8 cellular contexts compared by ENCODE assay signal in genomic region chr11:67372993-67373915, GRCh38. TPM values are rescaled to one million over a fixed set of nuclear protein-coding genes. Genes with fewer than 3 reads are reported as not detected.
DNase-seq lines count a peak whose midpoint lies in the region; ATAC-seq and TF ChIP-seq lines count a peak whose summit lies in the region.

Gene CLCF1 (minus strand): TSS chr11:67373598. CDS start chr11:67373539, 59 bp downstream.

- DNase-seq in CD1c-positive myeloid dendritic cell (ENCODE audit: extremely low spot score) = peak; percentile 70
- DNase-seq in SW 1271 (lab: John Stamatoyannopoulos, UW) = peak; percentile 58 to 77
- peak; percentile 45 for DNase-seq in amniotic stem cell (lab: John Stamatoyannopoulos, UW)
- DNase-seq in hepatocyte (ENCODE audit: low spot score) = peak; percentile 89
- peak; percentile 71 for DNase-seq in skeletal muscle cell (ENCODE audit: low read depth)
- no peak for DNase-seq in NCI-H2196 treated with DMSO at 0.1 percent for 48 hours (lab: John Stamatoyannopoulos, UW; ENCODE audit: unreplicated experiment)

- peak within 1 kb of the TSS; percentile 91 for H3K4me2 ChIP-seq in hepatocyte

- H3K36me3 ChIP-seq in hepatocyte (replicated peaks; ENCODE audit: insufficient read depth, low read depth) = no peaks in the 10 kb centered on the region

- H3K4me3 ChIP-seq in hepatocyte = peak within 1 kb of the TSS; percentile 97
- H3K4me3 ChIP-seq in skeletal muscle cell (ENCODE audit: low read depth, low read length) = peak within 1 kb of the TSS; percentile 67

- ATAC-seq in HG02642 (IDR thresholded peaks at IDR 0.05; ENCODE audit: poor library complexity, unreplicated experiment) = peak; percentile 29
- no peak for ATAC-seq in GM19455 (IDR thresholded peaks at IDR 0.05; ENCODE audit: unreplicated experiment)

- WGBS in hepatocyte (ENCODE audit: low lambda C conversion rate, missing lambda C conversion rate) = under 1% methylated on average over 26 of the region's 88 CpGs

- H3K27ac ChIP-seq in hepatocyte = peak within 1 kb of the TSS; percentile 99

- peak within 1 kb of the TSS; percentile 53 for H2AFZ ChIP-seq in hepatocyte

- no peaks in the 10 kb centered on the region for H3K9me2 ChIP-seq in hepatocyte (replicated peaks; ENCODE audit: insufficient read depth)

- no peaks in the 10 kb centered on the region for H3K27me3 ChIP-seq in hepatocyte

- H3K4me1 ChIP-seq in hepatocyte (ENCODE audit: insufficient read depth) = peaks cover 59% of the 10 kb centered on the region

- peaks cover 30% of the 10 kb centered on the region for H3K79me2 ChIP-seq in hepatocyte

- no peak for TF ChIP-seq CTCF in hepatocyte (IDR thresholded peaks at IDR 0.05; ENCODE audit: poor library complexity)

- H3K9me3 ChIP-seq in hepatocyte (ENCODE audit: low read depth) = no peaks in the 10 kb centered on the region

- no peaks in the 10 kb centered on the region for H4K20me1 ChIP-seq in hepatocyte (ENCODE audit: insufficient read depth, poor library complexity, severe bottlenecking)

RNA-seq across cellular contexts. Expression of gene CLCF1, which starts in this region (rescaled TPM):
- total RNA-seq in hepatocyte = 5.5 and 13.2 TPM in 2 replicates
- 6.5 and 9.4 TPM in 2 replicates for polyA plus RNA-seq in hepatocyte
